ENCODE assay signal across 1 cellular context in genomic region chr17:74769856-74770497, GRCh38.
A peak's percentile ranks its signal among the peaks of the same experiment; 100 is the strongest.
TF ChIP-seq lines count a peak whose summit lies in the region.

No MANE protein-coding gene starts in this region.

TF ChIP-seq in HepG2, 621 proteins besides CTCF, POLR2A, EP300 and RAD21 (continues in another document):
- TF ChIP-seq E2F2 (CRISPR knock-in tag; IDR thresholded peaks at IDR 0.05; ENCODE audit: borderline replicate concordance) = no peak
- TF ChIP-seq NR2F2 (IDR thresholded peaks at IDR 0.05; ENCODE audit: borderline replicate concordance, low read depth) = peak; percentile 21; the same call in 1 of the 2 replicates
- TF ChIP-seq ZBTB38 (CRISPR knock-in tag; IDR thresholded peaks at IDR 0.05) = 0 out of 2 replicates have a peak, but pooled peaks have one; percentile 2
- TF ChIP-seq HNRNPK (IDR thresholded peaks at IDR 0.05; ENCODE audit: low read depth, low read length, poor library complexity, severe bottlenecking) = peak; percentile 13
- no peak for TF ChIP-seq CSRNP1 (CRISPR knock-in tag; IDR thresholded peaks at IDR 0.05)
- TF ChIP-seq PHF8 (CRISPR knock-in tag; IDR thresholded peaks at IDR 0.05) = no peak; the same call in 1 of the 2 replicates
- no peak for TF ChIP-seq MNT (IDR thresholded peaks at IDR 0.05)
- TF ChIP-seq ZNF451 (CRISPR knock-in tag; IDR thresholded peaks at IDR 0.05) = no peak
- TF ChIP-seq HNF1B (CRISPR knock-in tag; IDR thresholded peaks at IDR 0.05) = 0 out of 2 replicates have a peak, but pooled peaks have one; percentile 1
- TF ChIP-seq ZHX1 (CRISPR knock-in tag; IDR thresholded peaks at IDR 0.05; ENCODE audit: low read depth) = no peak
- TF ChIP-seq MAFG (CRISPR knock-in tag; IDR thresholded peaks at IDR 0.05) = no peak
- no peak for TF ChIP-seq ZIK1 (CRISPR knock-in tag; IDR thresholded peaks at IDR 0.05; ENCODE audit: borderline replicate concordance, low read depth)
- no peak for TF ChIP-seq ZNF34 (CRISPR knock-in tag; IDR thresholded peaks at IDR 0.05; ENCODE audit: borderline replicate concordance)
- no peak for TF ChIP-seq HINFP (CRISPR knock-in tag; IDR thresholded peaks at IDR 0.05; ENCODE audit: low read depth)
- TF ChIP-seq TEF (CRISPR knock-in tag; IDR thresholded peaks at IDR 0.05) = no peak
- TF ChIP-seq ZNF235 (CRISPR knock-in tag; IDR thresholded peaks at IDR 0.05; ENCODE audit: borderline replicate concordance) = no peak
- no peak for TF ChIP-seq JUN (CRISPR knock-in tag; IDR thresholded peaks at IDR 0.05)
- 0 out of 2 replicates have a peak, but pooled peaks have one; percentile 2 for TF ChIP-seq KLF11 (CRISPR knock-in tag; IDR thresholded peaks at IDR 0.05)
- TF ChIP-seq TBP (CRISPR knock-in tag; IDR thresholded peaks at IDR 0.05) = no peak
- TF ChIP-seq HOXA7 (CRISPR knock-in tag; IDR thresholded peaks at IDR 0.05) = no peak
- TF ChIP-seq JUNB (CRISPR knock-in tag; IDR thresholded peaks at IDR 0.05; ENCODE audit: borderline replicate concordance) = no peak
- TF ChIP-seq CSRNP2 (CRISPR knock-in tag; conservative IDR thresholded peaks at IDR 0.05; ENCODE audit: low read depth) = no peak
- peak; percentile 61 for TF ChIP-seq POLR2G (IDR thresholded peaks at IDR 0.05; ENCODE audit: low read depth, low read length)
- TF ChIP-seq ZNF577 (CRISPR knock-in tag; IDR thresholded peaks at IDR 0.05; ENCODE audit: borderline replicate concordance, low read depth) = no peak
- no peak for TF ChIP-seq STAT6 (CRISPR knock-in tag; IDR thresholded peaks at IDR 0.05; ENCODE audit: borderline replicate concordance)
- TF ChIP-seq BCL3 (CRISPR knock-in tag; IDR thresholded peaks at IDR 0.05) = no peak
- no peak for TF ChIP-seq JDP2 (CRISPR knock-in tag; IDR thresholded peaks at IDR 0.05; ENCODE audit: borderline replicate concordance)
- no peak for TF ChIP-seq FOXO1 (CRISPR knock-in tag; IDR thresholded peaks at IDR 0.05)
- no peak for TF ChIP-seq ZNF703 (CRISPR knock-in tag; IDR thresholded peaks at IDR 0.05; ENCODE audit: borderline replicate concordance)
- no peak for TF ChIP-seq MYC (CRISPR knock-in tag; IDR thresholded peaks at IDR 0.05; ENCODE audit: borderline replicate concordance)
- TF ChIP-seq RXRB (CRISPR knock-in tag; IDR thresholded peaks at IDR 0.05; ENCODE audit: borderline replicate concordance) = no peak
- no peak for TF ChIP-seq IKZF5 (CRISPR knock-in tag; IDR thresholded peaks at IDR 0.05)
- no peak for TF ChIP-seq ONECUT2 (CRISPR knock-in tag; IDR thresholded peaks at IDR 0.05)
- TF ChIP-seq ZNF337 (CRISPR knock-in tag; IDR thresholded peaks at IDR 0.05; ENCODE audit: borderline replicate concordance, low read depth) = 0 out of 2 replicates have a peak, but pooled peaks have one; percentile 2
- TF ChIP-seq SMAD1 (CRISPR knock-in tag; IDR thresholded peaks at IDR 0.05; ENCODE audit: borderline replicate concordance, low read depth) = peak; percentile 19; the same call in 1 of the 2 replicates
